3 cellular contexts compared by ENCODE assay signal in genomic region chr14:50387543-50387942, GRCh38.
A peak's percentile ranks its signal among the peaks of the same experiment; 100 is the strongest.
TF ChIP-seq lines count a peak whose summit lies in the region.

No MANE protein-coding gene starts in this region.

TF ChIP-seq in A549, 52 proteins besides CTCF, POLR2A, EP300 and RAD21:
- peak; percentile 90 for TF ChIP-seq MAFK (IDR thresholded peaks at IDR 0.05; ENCODE audit: partially characterized antibody)
- TF ChIP-seq EHF (CRISPR knock-in tag; IDR thresholded peaks at IDR 0.05): no peak
- TF ChIP-seq, protein P1, sequence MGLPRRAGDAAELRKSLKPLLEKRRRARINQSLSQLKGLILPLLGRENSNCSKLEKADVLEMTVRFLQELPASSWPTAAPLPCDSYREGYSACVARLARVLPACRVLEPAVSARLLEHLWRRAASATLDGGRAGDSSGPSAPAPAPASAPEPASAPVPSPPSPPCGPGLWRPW (IDR thresholded peaks at IDR 0.05): no peak
- TF ChIP-seq NFE2L2 (conservative IDR thresholded peaks at IDR 0.05; ENCODE audit: low read length): no peak
- TF ChIP-seq MAX (IDR thresholded peaks at IDR 0.05): no peak
- TF ChIP-seq FOSB (CRISPR knock-in tag; IDR thresholded peaks at IDR 0.05): no peak

TF ChIP-seq in IMR-90, 13 proteins besides CTCF, POLR2A, EP300 and RAD21:
- no peak for TF ChIP-seq MAZ (IDR thresholded peaks at IDR 0.05; ENCODE audit: borderline replicate concordance, low read depth, low read length)
- TF ChIP-seq CHD1 (IDR thresholded peaks at IDR 0.05; ENCODE audit: low read depth, low read length): no peak
- TF ChIP-seq MAFK (IDR thresholded peaks at IDR 0.05; ENCODE audit: low read depth, low read length): peak; percentile 94
- TF ChIP-seq RCOR1 (IDR thresholded peaks at IDR 0.05; ENCODE audit: insufficient replicate concordance, low read length): no peak

TF ChIP-seq in K562, 482 proteins besides CTCF, POLR2A, EP300 and RAD21:
- TF ChIP-seq ZNF316 (IDR thresholded peaks at IDR 0.05): peak; percentile 68
- no peak for TF ChIP-seq ZNF444 (CRISPR knock-in tag; IDR thresholded peaks at IDR 0.05)
- TF ChIP-seq ZBTB8A (IDR thresholded peaks at IDR 0.05; ENCODE audit: partially characterized antibody): no peak
- TF ChIP-seq MAFK (IDR thresholded peaks at IDR 0.05; ENCODE audit: low read length): peak; percentile 61; the same call in 1 of the 2 replicates
- peak; percentile 68 for TF ChIP-seq MAFF (IDR thresholded peaks at IDR 0.05; ENCODE audit: low read length)
- peak; percentile 63 for TF ChIP-seq C11orf30 (IDR thresholded peaks at IDR 0.05; ENCODE audit: low read depth)
